ENCODE assay signal across 13 cellular contexts in the genomic region with DNA sequence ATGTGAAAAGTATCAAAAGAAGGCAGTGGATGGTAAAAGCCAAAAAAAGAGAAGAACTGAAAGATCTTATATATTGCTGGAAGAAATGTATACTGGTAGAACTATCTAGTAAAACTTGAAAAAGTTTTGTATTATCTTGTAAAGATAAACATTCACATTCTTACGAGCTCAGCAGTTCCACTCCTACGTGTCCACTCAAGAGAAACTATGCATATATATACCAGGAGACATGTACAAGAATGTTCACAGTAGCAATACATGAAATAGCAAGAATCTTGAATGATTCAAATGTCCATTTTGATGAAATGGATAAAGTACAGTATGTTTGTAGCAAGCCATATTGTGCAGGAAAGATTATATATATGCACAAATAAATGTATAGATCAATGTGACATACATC.
DNase-seq lines count a peak whose midpoint lies in the region; ATAC-seq and TF ChIP-seq lines count a peak whose summit lies in the region.
"Had no signal": no experiment of that assay in that cellular context is flagged by ENCODE, and none has a peak within 500 bp of the region (broad histone marks: within the 10 kb centered on the region; RNA-seq: fewer than 3 reads in every experiment).

No MANE protein-coding gene starts in this region.

- intact Hi-C loops in left ventricle myocardium inferior (cut with micrococcal nuclease), result no loop called here

- H3K27ac ChIP-seq in smooth muscle cell (ENCODE audit: low read depth), result no peak overlapping the region
- H3K27ac ChIP-seq in left ventricle myocardium inferior (replicated peaks), result no peak overlapping the region

- H3F3A ChIP-seq in smooth muscle cell (ENCODE audit: low read depth), result no peaks in the 10 kb centered on the region

- DNase-seq in NCI-H226, result peak; percentile 14
- DNase-seq in choroid plexus epithelial cell (ENCODE audit: low read depth), result peak; percentile 14
- no peak for DNase-seq in smooth muscle cell (lab: John Stamatoyannopoulos, UW; ENCODE audit: unreplicated experiment)
- DNase-seq in left ventricle myocardium inferior, result no peak
- DNase-seq in activated naive CD8-positive, alpha-beta T cell treated with anti-CD3 and anti-CD28 coated beads, Interleukin-2, amount 50 U/mL, for 24 hours, result no peak
- DNase-seq: Caco-2; CD4-positive, alpha-beta memory T cell; DMS153; DND-41; HFFc6 had no signal

- H3K27me3 ChIP-seq in smooth muscle cell (ENCODE audit: low read depth) (no peaks in the 10 kb centered on the region), left ventricle myocardium inferior (ENCODE audit: low read depth) (no peaks in the 10 kb centered on the region)

- no peak overlapping the region for H3K9ac ChIP-seq in smooth muscle cell (ENCODE audit: low read depth)

- H3K79me2 ChIP-seq in smooth muscle cell (ENCODE audit: low read depth), result no peaks in the 10 kb centered on the region

- 26% methylated on average over 2 of the region's 2 CpGs for WGBS in smooth muscle cell (ENCODE audit: low lambda C conversion rate)

- no peaks in the 10 kb centered on the region for H3K4me1 Mint-ChIP-seq in activated naive CD8-positive, alpha-beta T cell treated with anti-CD3 and anti-CD28 coated beads, Interleukin-2, amount 50 U/mL, for 24 hours
- H3K4me1 Mint-ChIP-seq: CD4-positive, alpha-beta memory T cell had no signal

- H4K20me1 ChIP-seq in smooth muscle cell (ENCODE audit: low read depth), result no peaks in the 10 kb centered on the region

- H3K9me3 ChIP-seq in smooth muscle cell (replicated peaks; ENCODE audit: low read depth) (no peaks in the 10 kb centered on the region), left ventricle myocardium inferior (replicated peaks) (no peaks in the 10 kb centered on the region)
- H3K9me3 ChIP-seq: Caco-2, HAP-1 had no signal

- no peaks in the 10 kb centered on the region for H3K27me3 Mint-ChIP-seq in activated naive CD8-positive, alpha-beta T cell treated with anti-CD3 and anti-CD28 coated beads, Interleukin-2, amount 50 U/mL, for 24 hours
- H3K27me3 Mint-ChIP-seq: CD4-positive, alpha-beta memory T cell had no signal

- no peak overlapping the region for H3K27ac Mint-ChIP-seq in activated naive CD8-positive, alpha-beta T cell treated with anti-CD3 and anti-CD28 coated beads, Interleukin-2, amount 50 U/mL, for 24 hours
- H3K27ac Mint-ChIP-seq: CD4-positive, alpha-beta memory T cell; GM23338; HFFc6 had no signal

- H3K9me3 Mint-ChIP-seq in activated naive CD8-positive, alpha-beta T cell treated with anti-CD3 and anti-CD28 coated beads, Interleukin-2, amount 50 U/mL, for 24 hours, result peaks cover 7% of the 10 kb centered on the region
- H3K9me3 Mint-ChIP-seq: GM23338 had no signal

- TF ChIP-seq CTCF in choroid plexus epithelial cell (conservative IDR thresholded peaks at IDR 0.05; ENCODE audit: low read depth, low read length) (no peak), smooth muscle cell (IDR thresholded peaks at IDR 0.05; ENCODE audit: borderline replicate concordance, insufficient read depth, poor library complexity, severe bottlenecking) (no peak), left ventricle myocardium inferior (IDR thresholded peaks at IDR 0.05; ENCODE audit: borderline replicate concordance) (no peak)

- no peak overlapping the region for H3K4me3 Mint-ChIP-seq in activated naive CD8-positive, alpha-beta T cell treated with anti-CD3 and anti-CD28 coated beads, Interleukin-2, amount 50 U/mL, for 24 hours
- H3K4me3 Mint-ChIP-seq: CD4-positive, alpha-beta memory T cell; GM23338; HFFc6 had no signal

- no peak for ATAC-seq in HG02981 (IDR thresholded peaks at IDR 0.05; ENCODE audit: unreplicated experiment)
- no peak for ATAC-seq in activated naive CD8-positive, alpha-beta T cell treated with anti-CD3 and anti-CD28 coated beads, Interleukin-2, amount 50 U/mL, for 24 hours
- ATAC-seq: GM23338 had no signal

- peak overlapping the region; percentile 42 for H3K4me2 ChIP-seq in smooth muscle cell
- H3K4me2 ChIP-seq: GM23338 had no signal

- H2AFZ ChIP-seq in smooth muscle cell (ENCODE audit: low read depth), result no peak overlapping the region
- H2AFZ ChIP-seq: GM23338 had no signal

- H3K4me3 ChIP-seq in choroid plexus epithelial cell (ENCODE audit: low read depth, low read length) (no peak overlapping the region), smooth muscle cell (no peak overlapping the region), left ventricle myocardium inferior (no peak overlapping the region)
- H3K4me3 ChIP-seq: GM23338, HAP-1 had no signal

- H3K36me3 ChIP-seq in smooth muscle cell (ENCODE audit: low read depth) (no peaks in the 10 kb centered on the region), left ventricle myocardium inferior (no peaks in the 10 kb centered on the region)
- H3K36me3 ChIP-seq: HAP-1 had no signal

- H3K4me1 ChIP-seq in smooth muscle cell (ENCODE audit: low read depth) (no peaks in the 10 kb centered on the region), left ventricle myocardium inferior (peaks cover 6% of the 10 kb centered on the region)
- H3K4me1 ChIP-seq: Caco-2, HAP-1 had no signal

- H3K36me3 Mint-ChIP-seq in activated naive CD8-positive, alpha-beta T cell treated with anti-CD3 and anti-CD28 coated beads, Interleukin-2, amount 50 U/mL, for 24 hours (ENCODE audit: low read depth), result no peaks in the 10 kb centered on the region
- H3K36me3 Mint-ChIP-seq: CD4-positive, alpha-beta memory T cell had no signal

Comparison
In these comparisons a context has a peak if more than half of its experiments do, and no peak if none do; other contexts are left out.
1. DNase-seq: peak in NCI-H226 (single experiment) and choroid plexus epithelial cell (single experiment); none in smooth muscle cell (single experiment), left ventricle myocardium inferior (single experiment) and activated naive CD8-positive, alpha-beta T cell treated with anti-CD3 and anti-CD28 coated beads, Interleukin-2, amount 50 U/mL, for 24 hours (single experiment).